Comparison of ENCODE assay signal across 10 cellular contexts in the genomic region with DNA sequence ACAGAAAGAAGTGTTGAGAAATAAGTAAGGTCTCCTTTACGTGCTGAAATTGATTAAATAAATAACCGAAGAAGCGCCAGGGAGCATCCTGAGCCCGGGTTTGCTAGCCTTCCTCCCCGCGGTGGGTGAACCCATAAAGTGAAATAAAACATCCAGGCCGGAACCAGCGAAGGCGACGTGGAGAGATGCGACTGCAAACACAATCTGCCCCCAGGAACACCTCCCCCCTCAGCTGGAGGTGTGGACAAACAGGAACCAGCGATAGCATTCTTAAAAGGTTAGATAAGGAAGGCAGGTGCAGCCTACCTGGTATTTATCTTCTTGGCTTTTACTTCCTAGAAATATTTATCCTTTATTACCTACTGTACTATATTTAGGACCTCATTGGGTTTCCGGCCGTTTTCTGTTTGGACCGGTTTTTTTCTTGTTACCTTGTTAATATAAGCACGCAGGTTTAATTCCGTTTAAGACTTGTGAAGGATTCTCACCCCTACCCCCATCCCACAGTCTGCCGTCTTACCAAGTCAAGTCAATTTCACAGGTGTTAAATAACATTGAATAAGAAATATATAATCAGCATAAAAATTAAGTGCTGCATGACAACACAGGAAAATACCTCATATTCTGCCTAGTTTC.
A peak's percentile ranks its signal among the peaks of the same experiment; 100 is the strongest.
DNase-seq lines count a peak whose midpoint lies in the region; ATAC-seq lines count a peak whose summit lies in the region.
"Had no signal": no experiment of that assay in that cellular context is flagged by ENCODE, and none has a peak within 500 bp of the region (broad histone marks: within the 10 kb centered on the region; RNA-seq: fewer than 3 reads in every experiment).

No MANE protein-coding gene starts in this region.

- no peaks in the 10 kb centered on the region for H3K36me3 ChIP-seq in BLaER1 treated with 17β-estradiol and CSF1 and Interleukin-3, amounts not matched to agents 10 nM and 100 nM
- H3K36me3 ChIP-seq: heart left ventricle had no signal

- peak overlapping the region in 1 of 10 experiments; percentile 41; a peak in 1 of 20 replicates for H3K4me3 ChIP-seq in BLaER1 treated with 17β-estradiol and CSF1 and Interleukin-3, amounts not matched to agents 10 nM and 100 nM

- H3K4me1 ChIP-seq in BLaER1 treated with 17β-estradiol and CSF1 and Interleukin-3, amounts not matched to agents 10 nM and 100 nM = peaks cover 17 to 43% (median 31%) of the 10 kb centered on the region in 10 experiments

- no peak overlapping the region for H3K27ac ChIP-seq in BLaER1 treated with 17β-estradiol and CSF1 and Interleukin-3, amounts not matched to agents 10 nM and 100 nM

- H3K27me3 ChIP-seq in BLaER1 treated with 17β-estradiol and CSF1 and Interleukin-3, amounts not matched to agents 10 nM and 100 nM = peaks cover 25 to 44% (median 34%) of the 10 kb centered on the region in 11 experiments

- peak; percentile 76 for DNase-seq in HT-29 (ENCODE audit: low spot score)
- peak; percentile 31 for DNase-seq in T-helper 9 cell
- DNase-seq in left lobe of liver (ENCODE audit: low spot score) = peak; percentile 43
- no peak for DNase-seq in NOMO-1 treated with dmso at 0.1 percent for 144 hours (lab: John Stamatoyannopoulos, UW; ENCODE audit: unreplicated experiment)
- no peak for DNase-seq in D341Med (ENCODE audit: low spot score)
- DNase-seq: NCI-H1048 had no signal

- H3K4me2 ChIP-seq in BLaER1 treated with 17β-estradiol and CSF1 and Interleukin-3, amounts not matched to agents 10 nM and 100 nM = peak overlapping the region; percentile 67 to 95 (median 86); a peak in 20 of 22 replicates

- ATAC-seq in left lobe of liver (no peak), HG03135 (IDR thresholded peaks at IDR 0.05; ENCODE audit: unreplicated experiment) (no peak), HG02623 (IDR thresholded peaks at IDR 0.05; ENCODE audit: unreplicated experiment) (no peak)

- H3K9ac ChIP-seq in BLaER1 treated with 17β-estradiol and CSF1 and Interleukin-3, amounts not matched to agents 10 nM and 100 nM = no peak overlapping the region

- no peaks in the 10 kb centered on the region for H3K9me3 ChIP-seq in BLaER1 treated with 17β-estradiol and CSF1 and Interleukin-3, amounts not matched to agents 10 nM and 100 nM (replicated peaks in 1 of 11)
- H3K9me3 ChIP-seq: heart left ventricle had no signal

- H4K20me1 ChIP-seq in BLaER1 treated with 17β-estradiol and CSF1 and Interleukin-3, amounts not matched to agents 10 nM and 100 nM = no peaks in the 10 kb centered on the region

Comparison
In these comparisons a context has a peak if more than half of its experiments do, and no peak if none do; other contexts are left out.
1. DNase-seq: peak in HT-29 (single experiment), T-helper 9 cell (single experiment) and left lobe of liver (single experiment); none in NOMO-1 treated with dmso at 0.1 percent for 144 hours (single experiment) and D341Med (single experiment).